Comparison of ENCODE assay signal across 1 cellular context in the genomic region with DNA sequence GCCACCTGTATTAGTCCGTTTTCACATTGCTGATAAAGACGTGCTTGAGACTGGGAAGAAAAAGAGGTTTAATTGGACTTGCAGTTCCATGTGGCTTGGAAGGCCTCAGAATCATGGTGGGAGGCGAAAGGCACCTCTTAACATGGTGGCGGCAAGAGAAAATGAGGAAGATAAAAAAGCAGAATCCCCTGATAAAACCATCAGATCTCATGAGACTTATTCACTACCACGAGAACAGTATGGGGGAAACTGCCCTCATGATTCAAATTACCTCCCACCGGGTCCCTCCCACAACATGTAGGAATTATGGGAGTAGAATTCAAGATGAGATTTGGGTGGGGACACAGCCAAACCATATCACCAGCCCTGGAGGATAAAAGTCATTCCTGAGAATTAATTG.
TF ChIP-seq lines count a peak whose summit lies in the region.

No MANE protein-coding gene starts in this region.

TF ChIP-seq in K562, 482 proteins besides CTCF, POLR2A, EP300 and RAD21:
- TF ChIP-seq, protein P1, sequence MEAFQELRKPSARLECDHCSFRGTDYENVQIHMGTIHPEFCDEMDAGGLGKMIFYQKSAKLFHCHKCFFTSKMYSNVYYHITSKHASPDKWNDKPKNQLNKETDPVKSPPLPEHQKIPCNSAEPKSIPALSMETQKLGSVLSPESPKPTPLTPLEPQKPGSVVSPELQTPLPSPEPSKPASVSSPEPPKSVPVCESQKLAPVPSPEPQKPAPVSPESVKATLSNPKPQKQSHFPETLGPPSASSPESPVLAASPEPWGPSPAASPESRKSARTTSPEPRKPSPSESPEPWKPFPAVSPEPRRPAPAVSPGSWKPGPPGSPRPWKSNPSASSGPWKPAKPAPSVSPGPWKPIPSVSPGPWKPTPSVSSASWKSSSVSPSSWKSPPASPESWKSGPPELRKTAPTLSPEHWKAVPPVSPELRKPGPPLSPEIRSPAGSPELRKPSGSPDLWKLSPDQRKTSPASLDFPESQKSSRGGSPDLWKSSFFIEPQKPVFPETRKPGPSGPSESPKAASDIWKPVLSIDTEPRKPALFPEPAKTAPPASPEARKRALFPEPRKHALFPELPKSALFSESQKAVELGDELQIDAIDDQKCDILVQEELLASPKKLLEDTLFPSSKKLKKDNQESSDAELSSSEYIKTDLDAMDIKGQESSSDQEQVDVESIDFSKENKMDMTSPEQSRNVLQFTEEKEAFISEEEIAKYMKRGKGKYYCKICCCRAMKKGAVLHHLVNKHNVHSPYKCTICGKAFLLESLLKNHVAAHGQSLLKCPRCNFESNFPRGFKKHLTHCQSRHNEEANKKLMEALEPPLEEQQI (IDR thresholded peaks at IDR 0.05): peak; percentile 78
- TF ChIP-seq CC2D1A (IDR thresholded peaks at IDR 0.05) (peak; percentile 79), ZNF766 (CRISPR knock-in tag; conservative IDR thresholded peaks at IDR 0.05) (peak; percentile 42; the same call in 1 of the 2 replicates)
